ENCODE assay signal across 8 cellular contexts in genomic region chr2:169479257-169480078, GRCh38. TPM values are rescaled to one million over a fixed set of nuclear protein-coding genes. Genes with fewer than 3 reads are reported as not detected.
DNase-seq lines count a peak whose midpoint lies in the region; ATAC-seq and TF ChIP-seq lines count a peak whose summit lies in the region.

BBS5 (plus strand) TSS chr2:169479494; CDS start chr2:169479554, 60 bp downstream.

- peak within 1 kb of the TSS; percentile 89 for H3K4me2 ChIP-seq in DND-41 (ENCODE audit: insufficient read depth, low read length)

- TF ChIP-seq CTCF in DND-41 (IDR thresholded peaks at IDR 0.05; ENCODE audit: borderline replicate concordance, extremely low read depth, low read length, poor library complexity, severe bottlenecking): peak; percentile 75
- no peak for TF ChIP-seq CTCF in glutamatergic neuron (IDR thresholded peaks at IDR 0.05; ENCODE audit: partially characterized antibody, unreplicated experiment)
- no peak for TF ChIP-seq CTCF in omental fat pad (IDR thresholded peaks at IDR 0.05)
- peak in 2 of 3 experiments; percentile 38 to 48 for TF ChIP-seq CTCF in testis (IDR thresholded peaks at IDR 0.05)

- H3K79me2 ChIP-seq in DND-41 (ENCODE audit: insufficient read depth, low read length): no peaks in the 10 kb centered on the region

- peak within 1 kb of the TSS; percentile 92 for H3K4me3 Mint-ChIP-seq in glutamatergic neuron (ENCODE audit: unreplicated experiment)

- H3K27ac Mint-ChIP-seq in glutamatergic neuron (ENCODE audit: unreplicated experiment): no peak within 1 kb of the TSS

- H2AFZ ChIP-seq in DND-41 (ENCODE audit: low read depth, low read length): peak within 1 kb of the TSS; percentile 93

- H3K36me3 Mint-ChIP-seq in glutamatergic neuron (ENCODE audit: unreplicated experiment): no peaks in the 10 kb centered on the region

- in situ Hi-C loops in SK-MEL-5 (cut with HindIII; ENCODE audit: low pct_unique_long_range_greater_than_20kb, low sequenced_read_pairs): no loop called here

- peaks cover 18% of the 10 kb centered on the region for H3K4me1 ChIP-seq in DND-41 (ENCODE audit: insufficient read depth, low read length)
- H3K4me1 ChIP-seq in testis: peaks cover 11% of the 10 kb centered on the region

- H3K4me1 Mint-ChIP-seq in glutamatergic neuron (ENCODE audit: low read depth, unreplicated experiment): no peaks in the 10 kb centered on the region

- H3K27ac ChIP-seq in DND-41 (ENCODE audit: low read length): peak within 1 kb of the TSS; percentile 33; the same call in 1 of the 2 replicates
- H3K27ac ChIP-seq in testis: peak within 1 kb of the TSS; percentile 9 to 65

- TF ChIP-seq POLR2A in testis (IDR thresholded peaks at IDR 0.05): no peak

- H3K36me3 ChIP-seq in DND-41 (ENCODE audit: insufficient read depth, low read length) (no peaks in the 10 kb centered on the region), testis (ENCODE audit: low read depth, missing control alignments) (no peaks in the 10 kb centered on the region)

- H3K27me3 ChIP-seq in DND-41 (ENCODE audit: insufficient read depth, low read length, poor library complexity) (peaks cover 5% of the 10 kb centered on the region), testis (no peaks in the 10 kb centered on the region)

- ATAC-seq in DND-41 (ENCODE audit: insufficient read depth, low read depth): peak; percentile 95
- peak; percentile 92 for ATAC-seq in GM21825 (IDR thresholded peaks at IDR 0.05; ENCODE audit: unreplicated experiment)
- ATAC-seq in omental fat pad (ENCODE audit: low FRiP score): peak; percentile 94

- H3K9me3 Mint-ChIP-seq in glutamatergic neuron (ENCODE audit: unreplicated experiment): no peaks in the 10 kb centered on the region

- WGBS in testis, 2 donors: 0 to 1% methylated on average over 31 to 58 of the region's 71 CpGs

- H3K4me3 ChIP-seq in DND-41 (ENCODE audit: low read depth in 1 of 2, low read length in 2 of 2): peak within 1 kb of the TSS; percentile 44 to 85
- H3K4me3 ChIP-seq in testis: peak within 1 kb of the TSS; percentile 72 to 81

- H3K9me3 ChIP-seq in DND-41 (ENCODE audit: insufficient read depth, low read length, severe bottlenecking) (no peaks in the 10 kb centered on the region), testis (no peaks in the 10 kb centered on the region)

- H3K27me3 Mint-ChIP-seq in glutamatergic neuron (ENCODE audit: unreplicated experiment): peaks cover 4% of the 10 kb centered on the region

- H4K20me1 ChIP-seq in DND-41 (ENCODE audit: insufficient read depth, low read length): no peaks in the 10 kb centered on the region

- peak within 1 kb of the TSS; percentile 57 for H3K9ac ChIP-seq in DND-41 (ENCODE audit: low read depth, low read length)

- intact Hi-C loops in testis (cut with DNase I; ENCODE audit: low total_unique reads): no loop called here

- DNase-seq in DND-41 (peak; percentile 82), LHCN-M2 (ENCODE audit: low read depth) (peak; percentile 78), SK-MEL-5 (ENCODE audit: low read depth, low spot score) (peak; percentile 79), glutamatergic neuron (peak; percentile 83), omental fat pad (ENCODE audit: low spot score) (peak; percentile 33), testis (peak; percentile 94)
- peak; percentile 80 for DNase-seq in activated naive CD4-positive, alpha-beta T cell treated with anti-CD3 and anti-CD28 coated beads, Interleukin-2, amount 50 U/mL, for 16 hours

RNA-seq across cellular contexts. Expression of gene BBS5, which starts in this region (rescaled TPM):
- total RNA-seq in LHCN-M2 (2014; rRNA removed) (6.0 and 7.2 TPM in 2 replicates), glutamatergic neuron (ENCODE audit: unreplicated experiment) (3.3 TPM), omental fat pad (10 to 100 TPM in 1 of 4 donors, 1 to 10 TPM in 3; 4.3 to 11.3 (median 6.0) TPM), testis (10 to 100 TPM; 14.6 to 23.6 TPM)
- 2.0 TPM for polyA plus RNA-seq in LHCN-M2 (2012)
- total RNA-seq in SK-MEL-5 (2014; rRNA removed; shearing (Covaris generic)): 16.7 and 19.2 TPM in 2 replicates
- polyA plus RNA-seq in SK-MEL-5 (2015; cell fraction: cytosol; rRNA removed): 28.1 and 34.1 TPM in 2 replicates
- 72.3 and 83.3 TPM in 2 replicates for polyA plus RNA-seq in SK-MEL-5 (2015; cell fraction: nucleus; rRNA removed)
- polyA plus RNA-seq in testis (ENCODE audit: insufficient read depth, low read depth, low replicate concordance): 14.1 TPM

Comparison
In these comparisons a context has a peak if more than half of its experiments do, and no peak if none do; other contexts are left out.
1. Peak in every context shown above with its lines: DNase-seq, ATAC-seq, H3K4me3 ChIP-seq and H3K27ac ChIP-seq.
2. DNase-seq: peak in every context shown above with its lines; median percentile 94 in testis; 83 in glutamatergic neuron; 82 in DND-41; 80 in activated naive CD4-positive, alpha-beta T cell treated with anti-CD3 and anti-CD28 coated beads, Interleukin-2, amount 50 U/mL, for 16 hours; 79 in SK-MEL-5; 78 in LHCN-M2; 33 in omental fat pad.
3. CTCF ChIP-seq: peak in DND-41 (single experiment) and testis (2 of 3); none in glutamatergic neuron (single experiment) and omental fat pad (0 of 3).